Comparison of ENCODE assay signal across 8 cellular contexts in genomic region chr3:14402304-14402811, GRCh38. TPM values are rescaled to one million over a fixed set of nuclear protein-coding genes. Genes with fewer than 3 reads are reported as not detected.
DNase-seq lines count a peak whose midpoint lies in the region; ATAC-seq and TF ChIP-seq lines count a peak whose summit lies in the region.

TSS of gene SLC6A6 (plus strand) at chr3:14402606. CDS start at chr3:14443635, 41,029 bp downstream.

- 1% methylated on average over 19 of the region's 59 CpGs for WGBS in right lobe of liver (ENCODE audit: insufficient coverage, low coverage, low lambda C conversion rate, missing lambda C conversion rate)

- no peaks in the 10 kb centered on the region for H3K9me3 Mint-ChIP-seq in CD4-positive, alpha-beta T cell

- CTCF ChIA-PET in CD4-positive, alpha-beta T cell (lab: Charles Lee) = interaction anchor here (0.6 to 4.7 kb wide), 14 partner anchors 9 to 987 kb away, joined by 3 to 42 read pairs (median 5); partner anchors contain the start of gene WNT7A

- H3K4me1 Mint-ChIP-seq in CD4-positive, alpha-beta T cell (ENCODE audit: low read depth) = peaks cover 55% of the 10 kb centered on the region

- TF ChIP-seq CTCF in CD4-positive, alpha-beta T cell (IDR thresholded peaks at IDR 0.05) = peak; percentile 59
- TF ChIP-seq CTCF in right lobe of liver (IDR thresholded peaks at IDR 0.05) = peak in 2 of 4 donors; percentile 17 to 31

- H3K9me3 ChIP-seq in CD4-positive, alpha-beta T cell (ENCODE audit: control insufficient read depth, low read length) = no peaks in the 10 kb centered on the region
- H3K9me3 ChIP-seq in right lobe of liver = no peaks in the 10 kb centered on the region

- TF ChIP-seq POLR2A in right lobe of liver (IDR thresholded peaks at IDR 0.05) = peak; percentile 49

- no peaks in the 10 kb centered on the region for H3K27me3 ChIP-seq in CD4-positive, alpha-beta T cell (ENCODE audit: control insufficient read depth, insufficient read depth, low read length)
- H3K27me3 ChIP-seq in right lobe of liver = peaks cover 0 to 9% of the 10 kb centered on the region in 2 donors

- peaks cover 14% of the 10 kb centered on the region for H3K36me3 Mint-ChIP-seq in CD4-positive, alpha-beta T cell (ENCODE audit: low read depth)

- peak within 1 kb of the TSS; percentile 38 to 51 (median 49) for H3K4me3 ChIP-seq in right lobe of liver

- peak within 1 kb of the TSS; percentile 90 for H3K27ac Mint-ChIP-seq in CD4-positive, alpha-beta T cell

- peak; percentile 81 for ATAC-seq in CD4-positive, alpha-beta T cell (ENCODE audit: poor library complexity)
- ATAC-seq in GM19395 (IDR thresholded peaks at IDR 0.05; ENCODE audit: unreplicated experiment) = peak; percentile 74
- ATAC-seq in HG03558 (IDR thresholded peaks at IDR 0.05; ENCODE audit: extremely low read depth, unreplicated experiment) = peak; percentile 53
- ATAC-seq in right lobe of liver = peak; percentile 82 to 87 (median 83)

- H3K4me3 Mint-ChIP-seq in CD4-positive, alpha-beta T cell = peak within 1 kb of the TSS; percentile 96

- POLR2A ChIA-PET in CD4-positive, alpha-beta T cell (lab: Charles Lee) = interaction anchor here (0.6 to 3.5 kb wide), 21 partner anchors 8 to 1850 kb away, joined by 3 to 107 read pairs (median 6); partner anchors contain the start of genes CCDC174, CHCHD4, HDAC11 and LSM3

- intact Hi-C loops in CD4-positive, alpha-beta T cell (cut with DNase I, micrococcal nuclease) = loop anchor here (1.0 to 10.0 kb wide), 15 partner anchors 29 to 1560 kb away; partner anchors contain the start of genes LSM3 (in 2 of the 2), XPC (in 2 of the 2), CHCHD4 (in 1 of the 2) and NR2C2 (in 1 of the 2)
- intact Hi-C loops in right lobe of liver (cut with DNase I) = no loop called here

- H3K4me1 ChIP-seq in right lobe of liver = no peaks in the 10 kb centered on the region

- no peaks in the 10 kb centered on the region for H3K36me3 ChIP-seq in right lobe of liver

- DNase-seq in CD4-positive, alpha-beta T cell = peak; percentile 88 to 97 (median 94)
- DNase-seq in NCI-H748 treated with DMSO at 0.1 percent for 48 hours (lab: John Stamatoyannopoulos, UW) (peak; percentile 72), dermis microvascular lymphatic vessel endothelial cell (ENCODE audit: low read depth in 2 of 2) (peak; percentile 87 to 97), right lobe of liver (peak; percentile 84 to 91 (median 91))
- DNase-seq in activated CD4-positive, alpha-beta T cell treated with anti-CD3 and anti-CD28 coated beads, Interleukin-2, amount 50 U/mL, for 4 hours = peak; percentile 92 to 94
- peak; percentile 94 for DNase-seq in stimulated activated CD4-positive, alpha-beta T cell treated with anti-CD3 and anti-CD28 coated beads, Interleukin-4, amount 100 ng/mL, for 24 hours

- H3K27ac ChIP-seq in CD4-positive, alpha-beta T cell (ENCODE audit: low read depth, low read length) = peak within 1 kb of the TSS; percentile 82
- peak within 1 kb of the TSS; percentile 35 to 69 (median 47) for H3K27ac ChIP-seq in right lobe of liver

- no peaks in the 10 kb centered on the region for H3K27me3 Mint-ChIP-seq in CD4-positive, alpha-beta T cell

RNA-seq across cellular contexts. Expression of gene SLC6A6, which starts in this region (rescaled TPM):
- total RNA-seq in CD4-positive, alpha-beta T cell = 10 to 100 TPM; 27.8 to 31.2 TPM
- total RNA-seq in dermis microvascular lymphatic vessel endothelial cell (7.1 and 8.9 TPM in 2 replicates), right lobe of liver (1 to 10 TPM; 1.5 to 8.2 (median 4.1) TPM)

Comparison
In these comparisons a context has a peak if more than half of its experiments do, and no peak if none do; other contexts are left out.
1. Peak in every context shown above with its lines: DNase-seq, ATAC-seq, H3K4me3 ChIP-seq and H3K27ac ChIP-seq.
2. intact Hi-C loops: an anchor here in CD4-positive, alpha-beta T cell (1.0 to 10.0 kb wide); none called in right lobe of liver.